In genomic region chr12:7970475-7971252, GRCh38 we compare ENCODE assay signal across 8 cellular contexts. TPM values are rescaled to one million over a fixed set of nuclear protein-coding genes. Genes with fewer than 3 reads are reported as not detected.
A peak's percentile ranks its signal among the peaks of the same experiment; 100 is the strongest.
DNase-seq lines count a peak whose midpoint lies in the region; ATAC-seq and TF ChIP-seq lines count a peak whose summit lies in the region.

No MANE protein-coding gene starts in this region.

- H3K9me3 ChIP-seq in HUES48 (ENCODE audit: control insufficient read depth, insufficient read depth, low read length) = no peaks in the 10 kb centered on the region

- H3K9me3 Mint-ChIP-seq in neural crest cell = no peaks in the 10 kb centered on the region
- no peaks in the 10 kb centered on the region for H3K9me3 Mint-ChIP-seq in stimulated activated naive CD8-positive, alpha-beta T cell treated with anti-CD3 and anti-CD28 coated beads, Interleukin-15, amount 100 ng/mL, for 72 hours

- peaks cover 34% of the 10 kb centered on the region for H3K4me1 Mint-ChIP-seq in neural crest cell
- peaks cover 44% of the 10 kb centered on the region for H3K4me1 Mint-ChIP-seq in stimulated activated naive CD8-positive, alpha-beta T cell treated with anti-CD3 and anti-CD28 coated beads, Interleukin-15, amount 100 ng/mL, for 72 hours

- peak overlapping the region; percentile 91 for H3K27ac Mint-ChIP-seq in neural crest cell (ENCODE audit: unreplicated experiment)
- peak overlapping the region; percentile 97 to 99 for H3K27ac Mint-ChIP-seq in stimulated activated naive CD8-positive, alpha-beta T cell treated with anti-CD3 and anti-CD28 coated beads, Interleukin-15, amount 100 ng/mL, for 72 hours

- peak; percentile 88 for ATAC-seq in GM21381 (IDR thresholded peaks at IDR 0.05; ENCODE audit: unreplicated experiment)
- peak; percentile 94 for ATAC-seq in stimulated activated naive CD8-positive, alpha-beta T cell treated with anti-CD3 and anti-CD28 coated beads, Interleukin-15, amount 100 ng/mL, for 72 hours

- DNase-seq in DMS 273 (lab: John Stamatoyannopoulos, UW; ENCODE audit: unreplicated experiment) (peak; percentile 96), RPMI7951 (ENCODE audit: low read depth) (peak; percentile 97), fibroblast of the aortic adventitia (ENCODE audit: low read depth) (peak; percentile 96), neural crest cell (ENCODE audit: low read depth, low spot score) (peak; percentile 71)
- peak; percentile 80 for DNase-seq in activated effector memory CD4-positive, alpha-beta T cell treated with Interleukin-2 at 50 U/mL for 16 hours
- DNase-seq in stimulated activated naive CD8-positive, alpha-beta T cell treated with anti-CD3 and anti-CD28 coated beads, Interleukin-15, amount 100 ng/mL, for 72 hours = peak; percentile 85 to 90

- H3K9ac ChIP-seq in HUES48 (ENCODE audit: low read depth, low read length) = peak overlapping the region; percentile 66

- no peaks in the 10 kb centered on the region for H3K36me3 ChIP-seq in HUES48 (ENCODE audit: control insufficient read depth, insufficient read depth, low read length)

- H3K27me3 ChIP-seq in HUES48 (ENCODE audit: control insufficient read depth, insufficient read depth, low read length) = no peaks in the 10 kb centered on the region

- H3K4me3 Mint-ChIP-seq in neural crest cell = peak overlapping the region; percentile 84
- peak overlapping the region; percentile 72 to 89 for H3K4me3 Mint-ChIP-seq in stimulated activated naive CD8-positive, alpha-beta T cell treated with anti-CD3 and anti-CD28 coated beads, Interleukin-15, amount 100 ng/mL, for 72 hours

- no peaks in the 10 kb centered on the region for H3K36me3 Mint-ChIP-seq in neural crest cell (ENCODE audit: low read depth)

- H3K27me3 Mint-ChIP-seq in neural crest cell (ENCODE audit: low read depth) = no peaks in the 10 kb centered on the region
- no peaks in the 10 kb centered on the region for H3K27me3 Mint-ChIP-seq in stimulated activated naive CD8-positive, alpha-beta T cell treated with anti-CD3 and anti-CD28 coated beads, Interleukin-15, amount 100 ng/mL, for 72 hours

- peaks cover 19% of the 10 kb centered on the region for H3K4me1 ChIP-seq in HUES48 (ENCODE audit: control insufficient read depth, insufficient read depth, low read length)

- H3K27ac ChIP-seq in HUES48 (ENCODE audit: low read depth, low read length) = peak overlapping the region; percentile 96

- H3K4me3 ChIP-seq in HUES48 (ENCODE audit: low read depth, low read length) (peak overlapping the region; percentile 56), fibroblast of the aortic adventitia (ENCODE audit: low read depth, low read length) (peak overlapping the region; percentile 60)

- peak; percentile 35 for TF ChIP-seq CTCF in fibroblast of the aortic adventitia (IDR thresholded peaks at IDR 0.05; ENCODE audit: insufficient read depth, low read length)
- peak; percentile 50 for TF ChIP-seq CTCF in neural crest cell (conservative IDR thresholded peaks at IDR 0.05)

RNA-seq across cellular contexts. Expression of gene SLC2A3, which starts 34.7 kb away (rescaled TPM):
- total RNA-seq in RPMI7951 (2014; rRNA removed; shearing (Covaris generic)) = 20.1 and 20.6 TPM in 2 replicates
- total RNA-seq in fibroblast of the aortic adventitia (ENCODE audit: low replicate concordance) (42.4 and 49.6 TPM in 2 replicates), neural crest cell (50.6 and 52.2 TPM in 2 replicates)

Comparison
In these comparisons a context has a peak if more than half of its experiments do, and no peak if none do; other contexts are left out.
1. Peak in every context shown above with its lines: DNase-seq, ATAC-seq, H3K4me3 ChIP-seq and H3K27ac ChIP-seq.